In genomic region chrX:69627744-69628143, GRCh38 we compare ENCODE assay signal across 19 cellular contexts. TPM values are rescaled to one million over a fixed set of nuclear protein-coding genes. Genes with fewer than 3 reads are reported as not detected.
"Had no signal": no experiment of that assay in that cellular context is flagged by ENCODE, and none has a peak within 500 bp of the region (broad histone marks: within the 10 kb centered on the region; RNA-seq: fewer than 3 reads in every experiment).

No MANE protein-coding gene starts in this region.

- H3K4me1 Mint-ChIP-seq: central memory CD8-positive, alpha-beta T cell; neural progenitor cell had no signal

- H3K36me3 Mint-ChIP-seq: neural progenitor cell had no signal

- DNase-seq: activated CD4-positive, alpha-beta T cell treated with anti-CD3 and anti-CD28 coated beads for 1 hour; activated CD4-positive, alpha-beta T cell treated with anti-CD3 and anti-CD28 coated beads, Interleukin-2, amount 50 U/mL, for 48 hours; activated T-cell treated with anti-CD3 and anti-CD28 coated beads, Interleukin-2, amount 50 U/mL, for 24 hours; aorta; colonic mucosa; foreskin keratinocyte; glutamatergic neuron; hippocampal formation; left cardiac atrium; mesendoderm; naive thymus-derived CD4-positive, alpha-beta T cell; stimulated activated CD4-positive, alpha-beta T cell treated with anti-CD3 and anti-CD28 coated beads, Interleukin-12 subunit alpha, Interleukin-12 subunit beta, amount 100 ng/mL, for 4 hours; stomach; T-helper 2 cell; trophoblast cell; WERI-Rb-1 had no signal

- ATAC-seq: foreskin keratinocyte; left cardiac atrium; naive thymus-derived CD4-positive, alpha-beta T cell had no signal

- H3K27me3 Mint-ChIP-seq: central memory CD8-positive, alpha-beta T cell; naive thymus-derived CD4-positive, alpha-beta T cell had no signal

- H3K9me3 Mint-ChIP-seq: neural progenitor cell had no signal

- H3K27ac Mint-ChIP-seq: activated T-cell treated with anti-CD3 and anti-CD28 coated beads, Interleukin-2, amount 50 U/mL, for 24 hours; neural progenitor cell had no signal

- H3K4me3 Mint-ChIP-seq: activated T-cell treated with anti-CD3 and anti-CD28 coated beads, Interleukin-2, amount 50 U/mL, for 24 hours; central memory CD8-positive, alpha-beta T cell; neural progenitor cell had no signal

RNA-seq across cellular contexts. Expression of gene EDA, which starts 11.8 kb away (rescaled TPM):
- total RNA-seq: osteocyte had no signal
